In the genomic region with DNA sequence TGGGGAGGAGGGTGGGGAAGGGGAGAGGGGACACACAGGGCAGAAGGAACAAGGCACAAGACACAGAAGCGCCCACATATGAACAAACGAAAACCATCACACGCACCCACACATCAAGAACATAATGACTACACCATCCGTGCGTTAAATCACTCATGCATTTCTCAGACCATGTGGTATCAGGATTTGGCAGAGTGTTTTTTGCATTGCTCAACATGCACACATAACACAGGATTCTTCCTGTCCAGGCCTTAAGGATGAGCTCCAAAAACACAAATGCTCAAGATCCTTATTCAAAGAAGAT, we compare ENCODE assay signal across 11 cellular contexts.
DNase-seq lines count a peak whose midpoint lies in the region; ATAC-seq and TF ChIP-seq lines count a peak whose summit lies in the region.
"Had no signal": no experiment of that assay in that cellular context is flagged by ENCODE, and none has a peak within 500 bp of the region (broad histone marks: within the 10 kb centered on the region; RNA-seq: fewer than 3 reads in every experiment).

No MANE protein-coding gene starts in this region.

- no peak for DNase-seq in activated CD4-positive, CD25-positive, alpha-beta regulatory T cell (lab: John Stamatoyannopoulos, UW)
- DNase-seq in GM20000 (ENCODE audit: low spot score) (peak; percentile 12), iris pigment epithelial cell (ENCODE audit: low read depth) (peak; percentile 11), hippocampal formation (lab: John Stamatoyannopoulos, UW) (no peak)
- DNase-seq: H7; naive thymus-derived CD8-positive, alpha-beta T cell; SW 1271 had no signal

- no peak for TF ChIP-seq CTCF in GM20000 (IDR thresholded peaks at IDR 0.05; ENCODE audit: extremely low read depth, missing control alignments)

- peak; percentile 63 to 78 for ATAC-seq in activated CD4-positive, CD25-positive, alpha-beta regulatory T cell treated with anti-CD3 and anti-CD28 coated beads, Interleukin-2, amount 50 U/mL, for 24 hours
- ATAC-seq in HG03558 (IDR thresholded peaks at IDR 0.05; ENCODE audit: extremely low read depth, unreplicated experiment) (peak; percentile 23), GM19397 (IDR thresholded peaks at IDR 0.05; ENCODE audit: unreplicated experiment) (no peak), GM21737 (IDR thresholded peaks at IDR 0.05; ENCODE audit: unreplicated experiment) (no peak)
- ATAC-seq: naive thymus-derived CD8-positive, alpha-beta T cell had no signal

Comparison
In these comparisons a context has a peak if more than half of its experiments do, and no peak if none do; other contexts are left out.
1. ATAC-seq: peak in activated CD4-positive, CD25-positive, alpha-beta regulatory T cell treated with anti-CD3 and anti-CD28 coated beads, Interleukin-2, amount 50 U/mL, for 24 hours (2 of 2) and HG03558 (single experiment); none in GM19397 (single experiment) and GM21737 (single experiment).
2. DNase-seq: peak in GM20000 (single experiment) and iris pigment epithelial cell (single experiment); none in activated CD4-positive, CD25-positive, alpha-beta regulatory T cell (0 of 4) and hippocampal formation (0 of 2).